Comparison of ENCODE assay signal across 15 cellular contexts in genomic region chr22:28171713-28172112, GRCh38.
"Had no signal": no experiment of that assay in that cellular context is flagged by ENCODE, and none has a peak within 500 bp of the region (broad histone marks: within the 10 kb centered on the region; RNA-seq: fewer than 3 reads in every experiment).

No MANE protein-coding gene starts in this region.

- H3K4me1 ChIP-seq: spleen had no signal

- H3K27me3 ChIP-seq: brain microvascular endothelial cell, gastroesophageal sphincter, heart left ventricle, spleen had no signal

- H3K4me3 ChIP-seq: gastroesophageal sphincter, heart left ventricle, spleen had no signal

- H3K9ac ChIP-seq: SK-N-SH had no signal

- DNase-seq: activated B cell treated with CpG ODN at 0.5 μM for 24 hours; activated CD4-positive, alpha-beta memory T cell treated with anti-CD3 and anti-CD28 coated beads for 36 hours; activated CD4-positive, alpha-beta T cell treated with anti-CD3 and anti-CD28 coated beads for 4 hours; activated naive CD4-positive, alpha-beta T cell treated with anti-CD3 and anti-CD28 coated beads for 36 hours; activated T-cell treated with anti-CD3 and anti-CD28 coated beads, Interleukin-2, amount 50 U/mL, for 24 hours; brain microvascular endothelial cell; effector CD4-positive, alpha-beta T cell; heart left ventricle; SK-N-SH; spleen; stimulated activated CD4-positive, alpha-beta T cell treated with anti-CD3 and anti-CD28 coated beads, Interleukin-4, amount 100 ng/mL, for 4 hours; T-cell had no signal

- H3K36me3 ChIP-seq: brain microvascular endothelial cell, gastroesophageal sphincter, heart left ventricle, spleen had no signal

- ATAC-seq: esophagus mucosa; gastroesophageal sphincter; stimulated activated memory B cell treated with anti-CD40 and anti-IgM and Interleukin-4, amounts not matched to agents 10 μg/mL and 1 μg/mL and 100 μg/mL, for 72 hours; T-cell had no signal

- H3K9me3 ChIP-seq: gastroesophageal sphincter, SK-N-SH had no signal

- H3K27ac ChIP-seq: brain microvascular endothelial cell, gastroesophageal sphincter, heart left ventricle had no signal
